1 cellular context compared by ENCODE assay signal in the genomic region with DNA sequence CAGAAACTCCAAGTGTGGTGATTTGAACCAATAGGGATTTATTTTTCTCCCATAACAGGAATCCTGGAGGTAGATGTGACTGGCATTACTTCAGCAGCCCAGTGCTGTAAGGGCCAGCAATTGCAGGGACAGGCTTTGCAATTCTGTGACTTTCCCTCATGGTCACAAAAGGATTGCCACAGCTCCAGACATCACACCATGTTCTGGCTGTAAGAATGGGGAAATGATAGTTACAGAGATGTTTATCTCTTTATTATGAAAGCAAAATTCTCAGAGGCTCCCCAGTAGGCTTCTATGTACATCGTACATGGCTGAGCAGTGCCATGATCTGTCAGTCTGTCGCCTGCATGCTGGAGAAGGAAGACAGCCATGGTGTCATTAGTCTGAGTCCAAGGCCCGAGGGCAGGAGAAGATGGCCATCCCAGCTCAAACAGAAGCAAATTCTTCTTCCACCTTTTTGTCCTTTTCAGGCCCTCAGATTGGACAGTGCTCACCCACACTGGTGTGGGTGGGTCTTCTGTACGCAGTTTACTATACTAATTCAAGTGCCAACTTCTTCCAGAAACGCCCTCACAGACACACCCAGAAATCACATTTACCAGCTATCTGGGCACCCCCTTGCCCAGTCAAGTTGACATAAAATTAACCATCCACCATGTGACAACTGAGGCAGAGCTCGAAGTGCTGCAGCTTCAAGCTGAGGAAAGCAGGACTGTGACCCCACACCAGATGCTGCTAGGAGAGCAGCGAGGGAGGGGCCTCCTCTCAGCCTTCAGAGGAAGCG.
TF ChIP-seq lines count a peak whose summit lies in the region.

No MANE protein-coding gene starts in this region.

TF ChIP-seq in HCT116, 20 proteins besides CTCF, POLR2A, EP300 and RAD21:
- TF ChIP-seq ZNF274 (IDR thresholded peaks at IDR 0.05; ENCODE audit: low read depth, low read length) (no peak), ELF1 (IDR thresholded peaks at IDR 0.05; ENCODE audit: borderline replicate concordance, low read depth) (no peak), SRF (IDR thresholded peaks at IDR 0.05; ENCODE audit: low read depth) (no peak), SIN3A (IDR thresholded peaks at IDR 0.05; ENCODE audit: low read depth) (no peak), POLR2AphosphoS5 (IDR thresholded peaks at IDR 0.05; ENCODE audit: low read depth, low read length) (no peak), SP1 (IDR thresholded peaks at IDR 0.05; ENCODE audit: low read depth) (no peak)
- TF ChIP-seq, protein P1, sequence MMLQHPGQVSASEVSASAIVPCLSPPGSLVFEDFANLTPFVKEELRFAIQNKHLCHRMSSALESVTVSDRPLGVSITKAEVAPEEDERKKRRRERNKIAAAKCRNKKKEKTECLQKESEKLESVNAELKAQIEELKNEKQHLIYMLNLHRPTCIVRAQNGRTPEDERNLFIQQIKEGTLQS (IDR thresholded peaks at IDR 0.05): no peak
- TF ChIP-seq, protein P2, sequence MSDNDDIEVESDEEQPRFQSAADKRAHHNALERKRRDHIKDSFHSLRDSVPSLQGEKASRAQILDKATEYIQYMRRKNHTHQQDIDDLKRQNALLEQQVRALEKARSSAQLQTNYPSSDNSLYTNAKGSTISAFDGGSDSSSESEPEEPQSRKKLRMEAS (IDR thresholded peaks at IDR 0.05): no peak
- TF ChIP-seq, protein P3, sequence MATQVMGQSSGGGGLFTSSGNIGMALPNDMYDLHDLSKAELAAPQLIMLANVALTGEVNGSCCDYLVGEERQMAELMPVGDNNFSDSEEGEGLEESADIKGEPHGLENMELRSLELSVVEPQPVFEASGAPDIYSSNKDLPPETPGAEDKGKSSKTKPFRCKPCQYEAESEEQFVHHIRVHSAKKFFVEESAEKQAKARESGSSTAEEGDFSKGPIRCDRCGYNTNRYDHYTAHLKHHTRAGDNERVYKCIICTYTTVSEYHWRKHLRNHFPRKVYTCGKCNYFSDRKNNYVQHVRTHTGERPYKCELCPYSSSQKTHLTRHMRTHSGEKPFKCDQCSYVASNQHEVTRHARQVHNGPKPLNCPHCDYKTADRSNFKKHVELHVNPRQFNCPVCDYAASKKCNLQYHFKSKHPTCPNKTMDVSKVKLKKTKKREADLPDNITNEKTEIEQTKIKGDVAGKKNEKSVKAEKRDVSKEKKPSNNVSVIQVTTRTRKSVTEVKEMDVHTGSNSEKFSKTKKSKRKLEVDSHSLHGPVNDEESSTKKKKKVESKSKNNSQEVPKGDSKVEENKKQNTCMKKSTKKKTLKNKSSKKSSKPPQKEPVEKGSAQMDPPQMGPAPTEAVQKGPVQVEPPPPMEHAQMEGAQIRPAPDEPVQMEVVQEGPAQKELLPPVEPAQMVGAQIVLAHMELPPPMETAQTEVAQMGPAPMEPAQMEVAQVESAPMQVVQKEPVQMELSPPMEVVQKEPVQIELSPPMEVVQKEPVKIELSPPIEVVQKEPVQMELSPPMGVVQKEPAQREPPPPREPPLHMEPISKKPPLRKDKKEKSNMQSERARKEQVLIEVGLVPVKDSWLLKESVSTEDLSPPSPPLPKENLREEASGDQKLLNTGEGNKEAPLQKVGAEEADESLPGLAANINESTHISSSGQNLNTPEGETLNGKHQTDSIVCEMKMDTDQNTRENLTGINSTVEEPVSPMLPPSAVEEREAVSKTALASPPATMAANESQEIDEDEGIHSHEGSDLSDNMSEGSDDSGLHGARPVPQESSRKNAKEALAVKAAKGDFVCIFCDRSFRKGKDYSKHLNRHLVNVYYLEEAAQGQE (IDR thresholded peaks at IDR 0.05; ENCODE audit: low read depth): no peak
TF ChIP-seq in HCT116: peak in this region for 0.
